In genomic region chr9:35664531-35665470, GRCh38 we compare ENCODE assay signal across 8 cellular contexts. TPM values are rescaled to one million over a fixed set of nuclear protein-coding genes. Genes with fewer than 3 reads are reported as not detected.
DNase-seq lines count a peak whose midpoint lies in the region; FAIRE-seq and TF ChIP-seq lines count a peak whose summit lies in the region.

Gene ARHGEF39, minus strand, starts transcription at chr9:35665195. Its CDS starts 26 bp downstream, at chr9:35665169.

- FAIRE-seq in H54 (lab: Jason Lieb, UNC): no peak

- intact Hi-C loops in activated naive CD4-positive, alpha-beta T cell treated with anti-CD3 and anti-CD28 coated beads for 36 hours (cut with micrococcal nuclease): loop anchor here (2.0 kb wide), 1 partner anchor 26 kb away; no protein-coding TSS in a partner anchor

- no peaks in the 10 kb centered on the region for H3K9me2 ChIP-seq in Loucy (replicated peaks; ENCODE audit: low read depth, low read length)

- H3K27me3 ChIP-seq in Loucy (ENCODE audit: insufficient read depth, low read length, poor library complexity, severe bottlenecking): no peaks in the 10 kb centered on the region

- H3K9me3 Mint-ChIP-seq in activated naive CD4-positive, alpha-beta T cell treated with anti-CD3 and anti-CD28 coated beads for 36 hours: no peaks in the 10 kb centered on the region

- peaks cover 34% of the 10 kb centered on the region for H3K36me3 Mint-ChIP-seq in activated naive CD4-positive, alpha-beta T cell treated with anti-CD3 and anti-CD28 coated beads for 36 hours (ENCODE audit: low read depth)

- peaks cover 3% of the 10 kb centered on the region for H4K20me1 ChIP-seq in Loucy (ENCODE audit: insufficient read depth, low read length, poor library complexity, severe bottlenecking)

- H2AFZ ChIP-seq in Loucy (ENCODE audit: low read length): peak within 1 kb of the TSS; percentile 82

- H3K36me3 ChIP-seq in Loucy (ENCODE audit: insufficient read depth, low read length) (no peaks in the 10 kb centered on the region; the same call in 1 of the 2 replicates), urinary bladder (ENCODE audit: insufficient read depth) (no peaks in the 10 kb centered on the region)

- H3K27me3 Mint-ChIP-seq in activated naive CD4-positive, alpha-beta T cell treated with anti-CD3 and anti-CD28 coated beads for 36 hours (ENCODE audit: low read depth): no peaks in the 10 kb centered on the region

- TF ChIP-seq POLR2A in H54 (IDR thresholded peaks at IDR 0.05; ENCODE audit: low read depth, low read length): peak; percentile 60

- DNase-seq in GDM1 (lab: John Stamatoyannopoulos, UW) (peak; percentile 77), H54 (ENCODE audit: insufficient read length, low spot score) (peak; percentile 76), SHP77 treated with DMSO at 0.1 percent for 48 hours (lab: John Stamatoyannopoulos, UW) (peak; percentile 17), glomerular visceral epithelial cell (ENCODE audit: extremely low spot score) (peak; percentile 87), occipital lobe (lab: John Stamatoyannopoulos, UW) (peak; percentile 64)
- DNase-seq in activated naive CD4-positive, alpha-beta T cell treated with anti-CD3 and anti-CD28 coated beads for 36 hours: peak; percentile 87

- CTCF ChIA-PET in activated naive CD4-positive, alpha-beta T cell treated with anti-CD3 and anti-CD28 coated beads for 36 hours (lab: Charles Lee): interaction anchor here (0.6 to 11.0 kb wide), 10 partner anchors 8 to 162 kb away, joined by 3 to 149 read pairs (median 6); partner anchors contain the start of genes CA9, CD72, CREB3 and SIT1

- H3K4me2 ChIP-seq in Loucy (ENCODE audit: low read depth, low read length, poor library complexity, severe bottlenecking): peak within 1 kb of the TSS; percentile 87

- H3K4me3 ChIP-seq in Loucy (ENCODE audit: low read length, poor library complexity, severe bottlenecking) (peak within 1 kb of the TSS; percentile 87), urinary bladder (ENCODE audit: low read depth, low read length) (peak within 1 kb of the TSS; percentile 51)

- 0 out of 2 replicates have a peak, but pooled peaks cover 10% of the 10 kb centered on the region for H3F3A ChIP-seq in Loucy (ENCODE audit: low read depth)

- H3K9me3 ChIP-seq in Loucy (ENCODE audit: insufficient read depth, low read depth, low read length): no peaks in the 10 kb centered on the region

- peaks cover 49% of the 10 kb centered on the region for H3K4me1 Mint-ChIP-seq in activated naive CD4-positive, alpha-beta T cell treated with anti-CD3 and anti-CD28 coated beads for 36 hours (ENCODE audit: low read depth)

- H3K4me1 ChIP-seq in Loucy (ENCODE audit: insufficient read depth, low read length, poor library complexity, severe bottlenecking) (peaks cover 54% of the 10 kb centered on the region), urinary bladder (ENCODE audit: insufficient read depth) (no peaks in the 10 kb centered on the region)

- H3K9ac ChIP-seq in Loucy (ENCODE audit: low read depth, low read length, poor library complexity, severe bottlenecking): peak within 1 kb of the TSS; percentile 95

- peak within 1 kb of the TSS; percentile 67 for H3K27ac Mint-ChIP-seq in activated naive CD4-positive, alpha-beta T cell treated with anti-CD3 and anti-CD28 coated beads for 36 hours

- peak within 1 kb of the TSS; percentile 19 for H3K27ac ChIP-seq in urinary bladder (ENCODE audit: low read depth)

- H3K79me2 ChIP-seq in Loucy (ENCODE audit: insufficient read depth, low read length): peaks cover 56% of the 10 kb centered on the region

- peak within 1 kb of the TSS; percentile 82 for H3K4me3 Mint-ChIP-seq in activated naive CD4-positive, alpha-beta T cell treated with anti-CD3 and anti-CD28 coated beads for 36 hours

- 5% methylated on average over 58 of the region's 58 CpGs for WGBS in urinary bladder

- TF ChIP-seq CTCF in Loucy (conservative IDR thresholded peaks at IDR 0.05; ENCODE audit: low read length): peak; percentile 49

RNA-seq across cellular contexts. Expression of gene ARHGEF39, which starts in this region (rescaled TPM):
- 10 to 100 TPM; 28.9 to 30.4 TPM for total RNA-seq in activated naive CD4-positive, alpha-beta T cell treated with anti-CD3 and anti-CD28 coated beads for 36 hours
- total RNA-seq in occipital lobe (0.94 TPM), urinary bladder (4.7 TPM)
- polyA plus RNA-seq in urinary bladder: 1.1 TPM

Comparison
In these comparisons a context has a peak if more than half of its experiments do, and no peak if none do; other contexts are left out.
1. Peak in every context shown above with its lines: DNase-seq, H3K4me3 ChIP-seq and H3K27ac ChIP-seq.
2. Peak in DNase-seq in occipital lobe; RNA of the gene not detected or under 1 TPM.
3. DNase-seq: peak in every context shown above with its lines; median percentile 87 in activated naive CD4-positive, alpha-beta T cell treated with anti-CD3 and anti-CD28 coated beads for 36 hours; 87 in glomerular visceral epithelial cell; 77 in GDM1; 76 in H54; 64 in occipital lobe; 17 in SHP77 treated with DMSO at 0.1 percent for 48 hours.